ENCODE assay signal across 1 cellular context in the genomic region with DNA sequence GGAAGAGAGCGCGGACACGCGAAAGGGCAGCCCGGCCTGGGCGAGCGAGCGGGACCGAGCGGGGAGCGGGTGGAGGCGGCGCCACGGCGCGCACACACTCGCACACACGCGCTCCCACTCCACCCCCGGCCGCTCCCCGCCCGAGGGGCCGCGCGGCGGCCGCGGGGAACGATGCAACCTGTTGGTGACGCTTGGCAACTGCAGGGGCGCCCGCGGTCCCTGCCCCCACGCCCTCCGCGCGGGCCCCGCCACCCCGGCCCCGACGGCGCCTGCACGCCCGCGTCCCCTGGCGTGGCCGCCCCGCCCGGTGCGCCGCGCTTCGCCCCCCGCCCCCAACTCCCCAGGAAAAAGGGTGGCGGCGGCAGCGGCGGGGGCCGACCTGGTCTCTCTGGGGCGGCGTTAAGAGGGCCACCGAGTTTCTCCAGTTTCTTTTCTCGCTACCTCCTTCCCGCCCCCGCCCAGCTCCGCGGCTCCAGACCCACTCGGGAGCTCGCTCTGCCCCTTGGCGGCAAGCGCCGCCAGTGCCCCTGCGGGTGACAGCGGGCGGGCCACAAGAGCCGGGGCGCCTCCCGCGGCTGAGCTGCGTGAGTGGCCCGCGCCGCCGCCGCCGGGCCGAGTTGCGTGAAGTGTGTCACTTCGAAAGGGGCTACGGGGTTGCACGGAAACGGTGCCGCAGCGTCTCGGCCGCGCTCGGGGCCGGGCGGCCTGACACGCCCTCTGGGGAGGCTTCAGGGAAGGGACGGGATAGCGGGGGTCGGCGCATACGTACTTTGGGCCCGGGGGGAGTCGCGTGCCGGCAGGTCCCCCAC.
TF ChIP-seq lines count a peak whose summit lies in the region.

A gene (minus strand): TSS at position 80 of the 809 bp plus-strand sequence. CDS start 2,847 bp downstream, outside the sequence.

TF ChIP-seq in PFSK-1, 5 proteins besides CTCF, POLR2A, EP300 and RAD21:
- TF ChIP-seq, protein P1, sequence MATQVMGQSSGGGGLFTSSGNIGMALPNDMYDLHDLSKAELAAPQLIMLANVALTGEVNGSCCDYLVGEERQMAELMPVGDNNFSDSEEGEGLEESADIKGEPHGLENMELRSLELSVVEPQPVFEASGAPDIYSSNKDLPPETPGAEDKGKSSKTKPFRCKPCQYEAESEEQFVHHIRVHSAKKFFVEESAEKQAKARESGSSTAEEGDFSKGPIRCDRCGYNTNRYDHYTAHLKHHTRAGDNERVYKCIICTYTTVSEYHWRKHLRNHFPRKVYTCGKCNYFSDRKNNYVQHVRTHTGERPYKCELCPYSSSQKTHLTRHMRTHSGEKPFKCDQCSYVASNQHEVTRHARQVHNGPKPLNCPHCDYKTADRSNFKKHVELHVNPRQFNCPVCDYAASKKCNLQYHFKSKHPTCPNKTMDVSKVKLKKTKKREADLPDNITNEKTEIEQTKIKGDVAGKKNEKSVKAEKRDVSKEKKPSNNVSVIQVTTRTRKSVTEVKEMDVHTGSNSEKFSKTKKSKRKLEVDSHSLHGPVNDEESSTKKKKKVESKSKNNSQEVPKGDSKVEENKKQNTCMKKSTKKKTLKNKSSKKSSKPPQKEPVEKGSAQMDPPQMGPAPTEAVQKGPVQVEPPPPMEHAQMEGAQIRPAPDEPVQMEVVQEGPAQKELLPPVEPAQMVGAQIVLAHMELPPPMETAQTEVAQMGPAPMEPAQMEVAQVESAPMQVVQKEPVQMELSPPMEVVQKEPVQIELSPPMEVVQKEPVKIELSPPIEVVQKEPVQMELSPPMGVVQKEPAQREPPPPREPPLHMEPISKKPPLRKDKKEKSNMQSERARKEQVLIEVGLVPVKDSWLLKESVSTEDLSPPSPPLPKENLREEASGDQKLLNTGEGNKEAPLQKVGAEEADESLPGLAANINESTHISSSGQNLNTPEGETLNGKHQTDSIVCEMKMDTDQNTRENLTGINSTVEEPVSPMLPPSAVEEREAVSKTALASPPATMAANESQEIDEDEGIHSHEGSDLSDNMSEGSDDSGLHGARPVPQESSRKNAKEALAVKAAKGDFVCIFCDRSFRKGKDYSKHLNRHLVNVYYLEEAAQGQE (IDR thresholded peaks at IDR 0.05; ENCODE audit: insufficient read depth in 1 of 2, low read depth in 2 of 2, low read length in 2 of 2) = no peak
- TF ChIP-seq POLR2AphosphoS5 (IDR thresholded peaks at IDR 0.05; ENCODE audit: low read depth, low read length) (no peak), FOXP2 (optimal IDR thresholded peaks at IDR 0.05; ENCODE audit: borderline replicate concordance, extremely low read depth, extremely low read length, insufficient read depth) (peak; percentile 57), SIN3A (IDR thresholded peaks at IDR 0.05; ENCODE audit: borderline replicate concordance, insufficient read depth, low read length) (no peak)
